Comparison of ENCODE assay signal across 20 cellular contexts in the genomic region with DNA sequence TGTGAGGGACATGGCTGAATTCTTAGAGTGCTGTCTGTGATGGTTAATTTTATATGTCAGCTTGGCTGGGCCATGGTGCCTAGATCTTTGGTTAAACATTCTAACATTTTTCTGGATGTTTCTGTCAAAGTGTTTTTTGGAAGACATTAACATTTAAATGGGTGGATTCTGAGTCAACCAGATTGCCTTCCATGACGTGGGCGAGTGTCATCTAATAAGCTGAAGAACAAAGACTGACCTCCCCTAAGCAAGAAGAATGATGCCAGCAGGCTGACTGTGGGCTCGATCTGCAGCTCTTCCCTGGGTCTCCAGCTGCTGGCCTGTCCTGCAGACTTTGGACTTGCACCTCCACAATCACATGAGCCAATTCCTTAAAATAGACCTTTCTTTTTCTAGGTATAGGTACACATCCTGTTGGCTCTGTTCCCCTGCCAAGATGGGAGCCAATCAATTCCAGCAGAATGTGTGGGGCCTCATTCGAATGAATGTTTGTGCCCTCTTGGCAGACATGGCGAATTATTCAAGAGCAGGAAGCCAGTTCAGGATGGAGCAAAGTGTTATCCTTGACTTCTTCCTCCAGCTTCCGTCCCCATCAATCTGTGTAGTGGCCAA. TPM values are rescaled to one million over a fixed set of nuclear protein-coding genes. Genes with fewer than 3 reads are reported as not detected.
DNase-seq lines count a peak whose midpoint lies in the region; ATAC-seq, FAIRE-seq and TF ChIP-seq lines count a peak whose summit lies in the region.
"Had no signal": no experiment of that assay in that cellular context is flagged by ENCODE, and none has a peak within 500 bp of the region (broad histone marks: within the 10 kb centered on the region; RNA-seq: fewer than 3 reads in every experiment).

No MANE protein-coding gene starts in this region.

- no peak for TF ChIP-seq CTCF in A549 (IDR thresholded peaks at IDR 0.05)
- TF ChIP-seq CTCF in astrocyte of the spinal cord (IDR thresholded peaks at IDR 0.05; ENCODE audit: low read depth, low read length), result no peak
- TF ChIP-seq CTCF in mucosa of descending colon (IDR thresholded peaks at IDR 0.05), result no peak

- no peaks in the 10 kb centered on the region for H4K20me1 ChIP-seq in GM23248 (ENCODE audit: insufficient read depth)

- ATAC-seq in A549 (no peak), mucosa of descending colon (peak; percentile 57), HG02973 (IDR thresholded peaks at IDR 0.05; ENCODE audit: unreplicated experiment) (no peak), GM18870 (IDR thresholded peaks at IDR 0.05; ENCODE audit: unreplicated experiment) (no peak)
- ATAC-seq: GM12878 had no signal

- H2AFZ ChIP-seq in GM23248, result peak overlapping the region; percentile 18

- no peak for DNase-seq in A549 (ENCODE audit: low read depth in 1 of 2, low spot score in 1 of 2)
- peak; percentile 92 for DNase-seq in GM23248
- peak; percentile 29 for DNase-seq in astrocyte of the spinal cord (ENCODE audit: low read depth, low spot score)
- no peak for DNase-seq in mucosa of descending colon
- DNase-seq in activated CD4-positive, alpha-beta T cell treated with anti-CD3 and anti-CD28 coated beads, Interleukin-2, amount 50 U/mL, for 48 hours, result no peak
- no peak for DNase-seq in T-helper 2 cell
- DNase-seq: activated CD4-positive, alpha-beta T cell treated with anti-CD3 and anti-CD28 coated beads, Interleukin-2, amount 50 U/mL, for 4 hours; activated naive CD4-positive, alpha-beta T cell treated with anti-CD3 and anti-CD28 coated beads, Interleukin-2, amount 10 ng/mL, durations not matched to agents 7 days and 5 days; activated T-cell treated with anti-CD3 and anti-CD28 coated beads, Interleukin-2, amount 50 U/mL, for 1 hour; foreskin melanocyte; NCI-H1436; stimulated activated CD4-positive, alpha-beta T cell treated with anti-CD3 and anti-CD28 coated beads, Interleukin-12 subunit alpha, Interleukin-12 subunit beta, amount 100 ng/mL, for 4 hours had no signal

- TF ChIP-seq POLR2A in A549 (IDR thresholded peaks at IDR 0.05; ENCODE audit: low read length), result no peak

- POLR2A ChIA-PET in A549 (lab: Yijun Ruan, JAX), result no interaction called here

- no peak for TF ChIP-seq EP300 in A549 (IDR thresholded peaks at IDR 0.05)

- H3K4me2 ChIP-seq in A549, result no peak overlapping the region; the same call in 2 of the 3 replicates
- H3K4me2 ChIP-seq in GM23248 (ENCODE audit: unreplicated experiment), result peak overlapping the region; percentile 42

- peak overlapping the region; percentile 47 to 62; a peak in 5 of 6 replicates for H3K27ac ChIP-seq in A549
- H3K27ac ChIP-seq in GM23248, result peak overlapping the region; percentile 37
- H3K27ac ChIP-seq: thoracic aorta had no signal

- H3K4me3 ChIP-seq in A549, result no peak overlapping the region
- H3K4me3 ChIP-seq in GM23248, result no peak overlapping the region
- no peak overlapping the region for H3K4me3 ChIP-seq in astrocyte of the spinal cord (ENCODE audit: low read depth, low read length)
- H3K4me3 ChIP-seq in mucosa of descending colon, result no peak overlapping the region
- H3K4me3 ChIP-seq: GM12878, thoracic aorta had no signal

- H3K36me3 ChIP-seq in GM23248 (ENCODE audit: low read depth) (no peaks in the 10 kb centered on the region), mucosa of descending colon (ENCODE audit: low read depth) (no peaks in the 10 kb centered on the region)
- H3K36me3 ChIP-seq: thoracic aorta had no signal

- peaks cover 24% of the 10 kb centered on the region for H3F3A ChIP-seq in GM23248 (ENCODE audit: insufficient read depth)

- H3K9me3 ChIP-seq in A549 (no peaks in the 10 kb centered on the region), GM23248 (ENCODE audit: low read depth) (no peaks in the 10 kb centered on the region), mucosa of descending colon (no peaks in the 10 kb centered on the region)
- H3K9me3 ChIP-seq: thoracic aorta had no signal

- H3K79me2 ChIP-seq in GM23248 (ENCODE audit: insufficient read depth), result no peaks in the 10 kb centered on the region

- in situ Hi-C loops in GM23248 (cut with MboI), result loop anchor here (25.0 kb wide), 1 partner anchor 463 kb away; no protein-coding TSS in a partner anchor
- in situ Hi-C loops in astrocyte of the spinal cord (cut with HindIII; ENCODE audit: low sequenced_read_pairs), result no loop called here

- WGBS in A549 (ENCODE audit: missing lambda C conversion rate), result 78% methylated on average over 6 of the region's 6 CpGs
- WGBS in GM23248 (ENCODE audit: low coverage in 1 of 2, low lambda C conversion rate in 2 of 2, missing lambda C conversion rate in 2 of 2), 2 experiments, result 41 to 45% methylated on average over 6 of the region's 6 CpGs

- no peak for TF ChIP-seq RAD21 in A549 (conservative IDR thresholded peaks at IDR 0.05 in 1 of 2, IDR thresholded peaks at IDR 0.05 in 1 of 2)

- H3K9ac ChIP-seq in GM23248, result no peak overlapping the region

- intact Hi-C loops in mucosa of descending colon (cut with DNase I, micrococcal nuclease), result loop anchor here in 1 of 2 donors (10.0 kb wide), 1 partner anchor 111 kb away; a partner anchor contains a TSS

- no peak for FAIRE-seq in A549 (lab: Jason Lieb, UNC)
- FAIRE-seq: colon, G401.6, GM12878 had no signal

- no peaks in the 10 kb centered on the region for H3K27me3 ChIP-seq in GM23248 (replicated peaks; ENCODE audit: insufficient read depth)

- peaks cover 37% of the 10 kb centered on the region for H3K4me1 ChIP-seq in A549
- H3K4me1 ChIP-seq in GM23248 (ENCODE audit: insufficient read depth), result peaks cover 43% of the 10 kb centered on the region
- no peaks in the 10 kb centered on the region for H3K4me1 ChIP-seq in mucosa of descending colon (ENCODE audit: low read depth)

- H3K9me2 ChIP-seq in GM23248 (ENCODE audit: insufficient read depth), result no peaks in the 10 kb centered on the region

- CTCF ChIA-PET in A549 (lab: Yijun Ruan, JAX), result interaction anchor here (1.2 to 2.3 kb wide), 4 partner anchors 11 to 474 kb away, joined by 3 to 11 read pairs (median 6); no protein-coding TSS in a partner anchor

TF ChIP-seq in A549, 52 proteins besides CTCF, POLR2A, EP300 and RAD21:
- TF ChIP-seq FOSB (CRISPR knock-in tag; IDR thresholded peaks at IDR 0.05), result no peak
- no peak for TF ChIP-seq NFE2L2 (conservative IDR thresholded peaks at IDR 0.05; ENCODE audit: low read length)
- TF ChIP-seq RFX5 (IDR thresholded peaks at IDR 0.05), result no peak
- TF ChIP-seq HOXB5 (CRISPR knock-in tag; IDR thresholded peaks at IDR 0.05), result no peak
- TF ChIP-seq CEBPB (IDR thresholded peaks at IDR 0.05), result no peak
- no peak for TF ChIP-seq ZC3H11A (IDR thresholded peaks at IDR 0.05)

RNA-seq across cellular contexts. Expression of a gene that starts 21.2 kb away (rescaled TPM):
- polyA plus RNA-seq in A549 (2011; rRNA removed), result 8.4 and 10.0 TPM in 2 replicates
- polyA plus RNA-seq in A549 (2012; cell fraction: cytosol; rRNA removed), result 6.3 and 7.7 TPM in 2 replicates
- polyA plus RNA-seq in A549 (2012; cell fraction: nucleus; rRNA removed), result 6.0 and 6.4 TPM in 2 replicates
- 5.5 to 5.9 TPM (median 5.6 TPM) in 3 replicates for polyA plus RNA-seq in A549 (2017; fragmentation: RNase III; extraction: RNeasy Plus Mini Kit Qiagen cat#74134 plus additional on column Dnase treatment)
- polyA minus RNA-seq in A549 (2011; rRNA and poly(A)+ RNA removed), result 8.7 and 9.1 TPM in 2 replicates
- total RNA-seq in GM23248 (2014; rRNA removed; shearing (Covaris generic)), result 16.2 and 24.5 TPM in 2 replicates
- 15.2 and 15.8 TPM in 2 replicates for polyA plus RNA-seq in GM23248 (2016; fragmentation: Nextera tagmentation; extraction: Ambion mirVana)
- 10 to 100 TPM; 30.1 to 75.3 (median 52.3) TPM for total RNA-seq in mucosa of descending colon

RNA-seq across cellular contexts. Expression of a gene that starts 33.0 kb away (rescaled TPM):
- polyA plus RNA-seq in A549 (2011; rRNA removed), result 0.12 TPM in 2 replicates
- polyA plus RNA-seq in A549 (2012; cell fraction: cytosol; rRNA removed), result 0.08 and 0.09 TPM in 2 replicates
- polyA plus RNA-seq in A549 (2012; cell fraction: nucleus; rRNA removed), result 0.24 and 0.25 TPM in 2 replicates
- 0.03 to 0.07 TPM (median 0.04 TPM) in 3 replicates for polyA plus RNA-seq in A549 (2017; fragmentation: RNase III; extraction: RNeasy Plus Mini Kit Qiagen cat#74134 plus additional on column Dnase treatment)
- 0.12 TPM in 1 of 2 replicates, not detected in the other for polyA minus RNA-seq in A549 (2011; rRNA and poly(A)+ RNA removed)
- total RNA-seq in GM23248 (2014; rRNA removed; shearing (Covaris generic)), result 0.13 TPM in 1 of 2 replicates, not detected in the other
- 0.51 and 0.76 TPM in 2 replicates for polyA plus RNA-seq in GM23248 (2016; fragmentation: Nextera tagmentation; extraction: Ambion mirVana)
- total RNA-seq in mucosa of descending colon, result under 1 TPM; 0.72 to 0.98 (median 0.93) TPM
- total RNA-seq: GM12878, mesothelial cell of epicardium, RPMI7951 had no signal
- polyA plus RNA-seq: GM12878 had no signal

RNA-seq across cellular contexts. Expression of a gene that starts 45.0 kb away (rescaled TPM):
- polyA plus RNA-seq in A549 (2011; rRNA removed) (60.1 and 66.2 TPM in 2 replicates), A549 (2017; fragmentation: RNase III; extraction: RNeasy Plus Mini Kit Qiagen cat#74134 plus additional on column Dnase treatment) (33.1 to 33.4 TPM (median 33.2 TPM) in 3 replicates), GM23248 (2016; fragmentation: Nextera tagmentation; extraction: Ambion mirVana) (76.6 and 83.4 TPM in 2 replicates)
- 37.7 and 39.2 TPM in 2 replicates for polyA plus RNA-seq in A549 (2012; cell fraction: cytosol; rRNA removed)
- polyA plus RNA-seq in A549 (2012; cell fraction: nucleus; rRNA removed), result 25.2 and 28.7 TPM in 2 replicates
- 21.9 and 25.0 TPM in 2 replicates for polyA minus RNA-seq in A549 (2011; rRNA and poly(A)+ RNA removed)
- total RNA-seq in GM23248 (2014; rRNA removed; shearing (Covaris generic)), result 49.7 and 63.2 TPM in 2 replicates
- 10 to 100 TPM; 38.1 to 65.7 (median 40.6) TPM for total RNA-seq in mucosa of descending colon

Comparison
In these comparisons a context has a peak if more than half of its experiments do, and no peak if none do; other contexts are left out.
1. DNase-seq: peak in GM23248 (single experiment) and astrocyte of the spinal cord (single experiment); none in A549 (0 of 2), mucosa of descending colon (0 of 3), activated CD4-positive, alpha-beta T cell treated with anti-CD3 and anti-CD28 coated beads, Interleukin-2, amount 50 U/mL, for 48 hours (0 of 2) and T-helper 2 cell (0 of 5).